In genomic region chr5:41291323-41291722, GRCh38 we compare ENCODE assay signal across 2 cellular contexts.
A peak's percentile ranks its signal among the peaks of the same experiment; 100 is the strongest.
TF ChIP-seq lines count a peak whose summit lies in the region.

No MANE protein-coding gene starts in this region.

TF ChIP-seq in HepG2, 621 proteins besides CTCF, POLR2A, EP300 and RAD21:
- TF ChIP-seq MAFK (conservative IDR thresholded peaks at IDR 0.05 in 1 of 2, IDR thresholded peaks at IDR 0.05 in 1 of 2; ENCODE audit: low read length in 2 of 2) (peak; percentile 49 to 73; a peak in 3 of 4 replicates), MAFF (IDR thresholded peaks at IDR 0.05; ENCODE audit: low read depth, low read length) (peak; percentile 64), ZNF768 (CRISPR knock-in tag; IDR thresholded peaks at IDR 0.05) (no peak)
TF ChIP-seq in HepG2: peak in this region for 2.

TF ChIP-seq in K562, 482 proteins besides CTCF, POLR2A, EP300 and RAD21:
- TF ChIP-seq ZNF316 (IDR thresholded peaks at IDR 0.05) (peak; percentile 6; the same call in 1 of the 2 replicates), ETV5 (CRISPR knock-in tag; IDR thresholded peaks at IDR 0.05; ENCODE audit: low read depth) (no peak)
TF ChIP-seq in K562: peak in this region for 1.
